In genomic region chr18:63317556-63317946, GRCh38 we compare ENCODE assay signal across 8 cellular contexts. TPM values are rescaled to one million over a fixed set of nuclear protein-coding genes. Genes with fewer than 3 reads are reported as not detected.
DNase-seq lines count a peak whose midpoint lies in the region; ATAC-seq, FAIRE-seq and TF ChIP-seq lines count a peak whose summit lies in the region.

No MANE protein-coding gene starts in this region.

- intact Hi-C loops in A673 (cut with micrococcal nuclease; ENCODE audit: unreplicated experiment), result loop anchor here (2.0 kb wide), 1 partner anchor 187 kb away; no protein-coding TSS in a partner anchor
- intact Hi-C loops in breast epithelium (cut with DNase I; ENCODE audit: low total_unique reads), result no loop called here

- H3K27me3 ChIP-seq in A673 (replicated peaks; ENCODE audit: insufficient read depth, low read depth, low read length, poor library complexity) (no peaks in the 10 kb centered on the region), breast epithelium (no peaks in the 10 kb centered on the region)

- no peak overlapping the region for H3K27ac ChIP-seq in A673 (ENCODE audit: low read depth, low read length, poor library complexity, severe bottlenecking)
- no peak overlapping the region; the same call in 1 of the 2 replicates for H3K27ac ChIP-seq in HEK293 (ENCODE audit: extremely low read depth, low read depth, low read length)
- peak overlapping the region; percentile 93 to 96 for H3K27ac ChIP-seq in breast epithelium

- ATAC-seq in naive thymus-derived CD8-positive, alpha-beta T cell, result no peak

- no peaks in the 10 kb centered on the region for H3K9me3 Mint-ChIP-seq in naive thymus-derived CD8-positive, alpha-beta T cell

- peaks cover 0 to 15% (median 5%) of the 10 kb centered on the region in 3 donors for H3K36me3 Mint-ChIP-seq in naive thymus-derived CD8-positive, alpha-beta T cell

- CTCF ChIA-PET in A673 (lab: Charles Lee) (interaction anchor here (1.0 to 2.2 kb wide), 4 partner anchors 122 to 301 kb away, joined by 3 to 10 read pairs (median 3); no protein-coding TSS in a partner anchor), HEK293 (lab: Yijun Ruan, JAX) (interaction anchor here (0.6 to 3.2 kb wide), 22 partner anchors 9 to 1982 kb away, joined by 3 to 23 read pairs (median 4); no protein-coding TSS in a partner anchor)

- TF ChIP-seq CTCF in A673 (conservative IDR thresholded peaks at IDR 0.05; ENCODE audit: low read depth, low read length) (no peak), HEK293 (tag by site-specific recombination; IDR thresholded peaks at IDR 0.05) (no peak), breast epithelium (IDR thresholded peaks at IDR 0.05) (no peak)

- FAIRE-seq in RCC 7860 (lab: Jason Lieb, UNC), result no peak

- no peak for TF ChIP-seq POLR2A in breast epithelium (IDR thresholded peaks at IDR 0.05)

- no peaks in the 10 kb centered on the region for H3K36me3 ChIP-seq in A673 (ENCODE audit: insufficient read depth, low read length, poor library complexity, severe bottlenecking)
- H3K36me3 ChIP-seq in HEK293 (ENCODE audit: control insufficient read depth in 2 of 2, insufficient read depth in 1 of 2, low read length in 2 of 2), result no peaks in the 10 kb centered on the region
- H3K36me3 ChIP-seq in breast epithelium, result no peaks in the 10 kb centered on the region

- no peak for DNase-seq in A673 (ENCODE audit: low spot score)
- DNase-seq in breast epithelium (ENCODE audit: low spot score in 2 of 2), result no peak
- DNase-seq in naive thymus-derived CD8-positive, alpha-beta T cell, result no peak
- DNase-seq in ureter (ENCODE audit: low spot score), result no peak
- DNase-seq in RCC 7860 (ENCODE audit: low spot score), result no peak
- DNase-seq in NCI-H1436 treated with DMSO at 0.1 percent for 48 hours (lab: John Stamatoyannopoulos, UW), result no peak
- no peak for DNase-seq in kidney glomerular epithelial cell (lab: John Stamatoyannopoulos, UW)

- peaks cover 26 to 82% (median 61%) of the 10 kb centered on the region in 4 donors for H3K4me1 Mint-ChIP-seq in naive thymus-derived CD8-positive, alpha-beta T cell

- peak overlapping the region; percentile 75 to 97 (median 92) for H3K27ac Mint-ChIP-seq in naive thymus-derived CD8-positive, alpha-beta T cell

- POLR2A ChIA-PET in A673 (lab: Charles Lee; ENCODE audit: low non-redundant PET), result no interaction called here
- POLR2A ChIA-PET in HEK293 (lab: Yijun Ruan, JAX), result no interaction called here
- POLR2A ChIA-PET in naive thymus-derived CD8-positive, alpha-beta T cell (lab: Charles Lee), result interaction anchor here (0.7 to 3.9 kb wide), 23 partner anchors 10 to 795 kb away, joined by 3 to 58 read pairs (median 6); partner anchors contain the start of genes VPS4B and ZCCHC2

- no peaks in the 10 kb centered on the region for H3K9me3 ChIP-seq in A673 (ENCODE audit: low read depth, low read length, poor library complexity, severe bottlenecking)
- no peaks in the 10 kb centered on the region for H3K9me3 ChIP-seq in HEK293 (ENCODE audit: control insufficient read depth, insufficient read depth, low read depth, low read length)
- H3K9me3 ChIP-seq in breast epithelium, result no peaks in the 10 kb centered on the region

- H3K27me3 Mint-ChIP-seq in naive thymus-derived CD8-positive, alpha-beta T cell, result no peaks in the 10 kb centered on the region

- H3K4me3 ChIP-seq in A673 (ENCODE audit: low read depth, low read length, poor library complexity, severe bottlenecking), result peak overlapping the region; percentile 74
- H3K4me3 ChIP-seq in HEK293 (ENCODE audit: low read depth, low read length), result no peak overlapping the region
- H3K4me3 ChIP-seq in breast epithelium, result peak overlapping the region; percentile 68 to 99 (median 94)

- peak overlapping the region; percentile 85 to 100 (median 95) for H3K4me3 Mint-ChIP-seq in naive thymus-derived CD8-positive, alpha-beta T cell

- BruUV-seq in A673 (replicated peaks; lab: Mats Ljungman, UMichigan), result no TSS peak

- peaks cover 20% of the 10 kb centered on the region for H3K4me1 ChIP-seq in A673 (ENCODE audit: insufficient read depth, low read length, poor library complexity, severe bottlenecking)
- H3K4me1 ChIP-seq in HEK293 (ENCODE audit: control insufficient read depth, insufficient read depth, low read length), result peaks cover 23% of the 10 kb centered on the region; the same call in 1 of the 2 replicates
- peaks cover 0 to 21% of the 10 kb centered on the region in 2 donors for H3K4me1 ChIP-seq in breast epithelium

TF ChIP-seq in HEK293, 187 proteins besides CTCF, POLR2A, EP300 and RAD21:
- TF ChIP-seq, protein P1, sequence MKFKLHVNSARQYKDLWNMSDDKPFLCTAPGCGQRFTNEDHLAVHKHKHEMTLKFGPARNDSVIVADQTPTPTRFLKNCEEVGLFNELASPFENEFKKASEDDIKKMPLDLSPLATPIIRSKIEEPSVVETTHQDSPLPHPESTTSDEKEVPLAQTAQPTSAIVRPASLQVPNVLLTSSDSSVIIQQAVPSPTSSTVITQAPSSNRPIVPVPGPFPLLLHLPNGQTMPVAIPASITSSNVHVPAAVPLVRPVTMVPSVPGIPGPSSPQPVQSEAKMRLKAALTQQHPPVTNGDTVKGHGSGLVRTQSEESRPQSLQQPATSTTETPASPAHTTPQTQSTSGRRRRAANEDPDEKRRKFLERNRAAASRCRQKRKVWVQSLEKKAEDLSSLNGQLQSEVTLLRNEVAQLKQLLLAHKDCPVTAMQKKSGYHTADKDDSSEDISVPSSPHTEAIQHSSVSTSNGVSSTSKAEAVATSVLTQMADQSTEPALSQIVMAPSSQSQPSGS (tag by site-specific recombination; IDR thresholded peaks at IDR 0.05; ENCODE audit: low read depth), result no peak
- TF ChIP-seq GFI1B (tag by site-specific recombination; IDR thresholded peaks at IDR 0.05), result no peak
- no peak for TF ChIP-seq ZNF433 (tag by site-specific recombination; IDR thresholded peaks at IDR 0.05; ENCODE audit: low read depth)
- TF ChIP-seq ZNF2 (tag by site-specific recombination; IDR thresholded peaks at IDR 0.05), result no peak
- TF ChIP-seq ZNF341 (tag by site-specific recombination; IDR thresholded peaks at IDR 0.05; ENCODE audit: low read depth), result peak; percentile 43; the same call in 1 of the 2 replicates
- TF ChIP-seq ZNF335 (tag by site-specific recombination; conservative IDR thresholded peaks at IDR 0.05), result peak; percentile 11; the same call in 1 of the 2 replicates
- TF ChIP-seq ZBTB21 (tag by site-specific recombination; IDR thresholded peaks at IDR 0.05), result no peak
- no peak for TF ChIP-seq ZNF747 (tag by site-specific recombination; IDR thresholded peaks at IDR 0.05)
- TF ChIP-seq ZNF140 (tag by site-specific recombination; IDR thresholded peaks at IDR 0.05), result no peak
- no peak for TF ChIP-seq HIC1 (tag by site-specific recombination; IDR thresholded peaks at IDR 0.05)
- TF ChIP-seq KLF7 (tag by site-specific recombination; IDR thresholded peaks at IDR 0.05; ENCODE audit: borderline replicate concordance), result no peak

RNA-seq across cellular contexts. Expression of gene BCL2, which starts 2.0 kb away (rescaled TPM):
- 19.6 and 24.9 TPM in 2 replicates for total RNA-seq in A673 (2021)
- 10 to 100 TPM; 41.3 to 82.5 (median 43.6) TPM for total RNA-seq in breast epithelium
- total RNA-seq in naive thymus-derived CD8-positive, alpha-beta T cell, result 10 to 100 TPM; 32.9 to 33.1 TPM
- 10 to 100 TPM; 24.3 to 40.2 (median 31.3) TPM for polyA plus RNA-seq in naive thymus-derived CD8-positive, alpha-beta T cell
- 13.3 TPM for total RNA-seq in ureter

RNA-seq across cellular contexts. Expression of gene KDSR, which starts 49.5 kb away (rescaled TPM):
- total RNA-seq in A673 (2021) (449 and 493 TPM in 2 replicates), breast epithelium (10 to 100 TPM; 41.6 to 53.0 (median 48.9) TPM), ureter (57.6 TPM)
- 10 to 100 TPM; 49.1 to 50.6 TPM for total RNA-seq in naive thymus-derived CD8-positive, alpha-beta T cell
- polyA plus RNA-seq in naive thymus-derived CD8-positive, alpha-beta T cell, result 10 to 100 TPM; 55.9 to 66.9 (median 65.4) TPM

Comparison
In these comparisons a context has a peak if more than half of its experiments do, and no peak if none do; other contexts are left out.
1. H3K27ac ChIP-seq: peak in breast epithelium (2 of 2); none in A673 (single experiment) and HEK293 (single experiment).